ENCODE assay signal across 8 cellular contexts in the genomic region with DNA sequence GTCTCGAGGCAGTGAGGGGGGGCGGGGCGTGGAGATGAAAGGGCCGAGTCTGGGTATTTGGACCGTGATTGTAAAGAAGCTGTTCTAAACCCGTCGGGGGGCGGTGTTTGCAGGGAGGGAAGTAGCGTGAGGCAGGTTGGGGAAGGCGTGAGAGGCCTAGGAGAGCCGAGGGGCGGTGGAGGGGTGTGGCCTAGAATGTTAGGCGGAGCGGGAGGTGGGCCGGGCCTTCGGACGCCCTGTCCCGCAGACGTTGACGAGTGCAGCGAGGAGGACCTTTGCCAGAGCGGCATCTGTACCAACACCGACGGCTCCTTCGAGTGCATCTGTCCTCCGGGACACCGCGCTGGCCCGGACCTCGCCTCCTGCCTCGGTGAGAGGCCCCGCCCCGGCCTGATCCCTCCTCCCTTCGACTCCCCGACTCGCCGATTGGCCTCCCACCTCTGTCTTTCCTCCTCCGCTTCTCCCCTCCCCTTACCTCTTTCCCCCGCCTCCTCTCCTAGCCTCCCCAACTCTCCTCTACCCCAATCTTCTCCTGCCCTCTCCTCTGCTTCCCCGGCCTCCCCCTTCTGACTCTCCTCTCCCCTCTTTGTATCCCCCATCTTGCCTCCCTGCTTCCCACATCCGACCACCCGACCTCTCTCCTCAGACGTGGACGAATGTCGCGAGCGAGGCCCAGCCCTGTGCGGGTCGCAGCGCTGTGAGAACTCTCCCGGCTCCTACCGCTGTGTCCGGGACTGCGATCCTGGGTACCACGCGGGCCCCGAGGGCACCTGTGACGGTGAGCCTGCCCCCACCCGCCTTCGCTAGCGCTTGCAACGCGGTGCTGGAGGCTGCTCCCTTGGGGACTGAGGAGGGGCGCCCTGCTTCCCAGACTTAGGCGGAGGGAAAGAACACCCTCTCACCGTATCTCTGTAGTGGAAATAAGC. TPM values are rescaled to one million over a fixed set of nuclear protein-coding genes. Genes with fewer than 3 reads are reported as not detected.
DNase-seq lines count a peak whose midpoint lies in the region; ATAC-seq and TF ChIP-seq lines count a peak whose summit lies in the region.

No MANE protein-coding gene starts in this region.

- H3K9me3 Mint-ChIP-seq in T-cell = no peaks in the 10 kb centered on the region

- no peak for TF ChIP-seq CTCF in Loucy (conservative IDR thresholded peaks at IDR 0.05; ENCODE audit: low read length)

- H3K27me3 ChIP-seq in ACC112 (ENCODE audit: insufficient read depth, low read length) (no peaks in the 10 kb centered on the region), Loucy (ENCODE audit: insufficient read depth, low read length, poor library complexity, severe bottlenecking) (no peaks in the 10 kb centered on the region), adipocyte (replicated peaks; ENCODE audit: control insufficient read depth, insufficient read depth, low read length) (no peaks in the 10 kb centered on the region)

- H4K20me1 ChIP-seq in Loucy (ENCODE audit: insufficient read depth, low read length, poor library complexity, severe bottlenecking) = peaks cover 12% of the 10 kb centered on the region

- H2AFZ ChIP-seq in ACC112 (ENCODE audit: low read length, unreplicated experiment) = peak overlapping the region; percentile 53
- H2AFZ ChIP-seq in Loucy (ENCODE audit: low read length) = peak overlapping the region; percentile 86

- H3K27ac Mint-ChIP-seq in T-cell = peak overlapping the region; percentile 93 to 95

- DNase-seq in T-cell (peak; percentile 67 to 89 (median 81)), adipocyte (ENCODE audit: low read depth) (peak; percentile 87), iPS DF 4.7 (ENCODE audit: extremely low read depth, low spot score) (peak; percentile 33), SW480 (ENCODE audit: low spot score) (no peak)
- DNase-seq in stimulated activated CD4-positive, alpha-beta T cell treated with anti-CD3 and anti-CD28 coated beads, Interleukin-12 subunit alpha, Interleukin-12 subunit beta, amount 100 ng/mL, for 24 hours (ENCODE audit: low read depth in 2 of 2) = peak; percentile 75 to 86

- H3K9ac ChIP-seq in Loucy (ENCODE audit: low read depth, low read length, poor library complexity, severe bottlenecking) = peak overlapping the region; percentile 78
- peak overlapping the region; percentile 89 for H3K9ac ChIP-seq in adipocyte (ENCODE audit: low read length)

- POLR2A ChIA-PET in T-cell (lab: Charles Lee) = no interaction called here

- H3K4me1 ChIP-seq in ACC112 (ENCODE audit: control insufficient read depth, insufficient read depth, low read length, unreplicated experiment) = no peaks in the 10 kb centered on the region
- peaks cover 17% of the 10 kb centered on the region for H3K4me1 ChIP-seq in Loucy (ENCODE audit: insufficient read depth, low read length, poor library complexity, severe bottlenecking)
- H3K4me1 ChIP-seq in adipocyte (ENCODE audit: control insufficient read depth, insufficient read depth, low read length) = no peaks in the 10 kb centered on the region

- H3K79me2 ChIP-seq in ACC112 (ENCODE audit: control insufficient read depth, insufficient read depth, low read length, unreplicated experiment) (no peaks in the 10 kb centered on the region), Loucy (ENCODE audit: insufficient read depth, low read length) (no peaks in the 10 kb centered on the region)

- peaks cover 45 to 64% (median 62%) of the 10 kb centered on the region in 3 donors for H3K4me1 Mint-ChIP-seq in T-cell

- no peaks in the 10 kb centered on the region for H3F3A ChIP-seq in Loucy (ENCODE audit: low read depth)

- H3K27ac ChIP-seq in ACC112 (ENCODE audit: low read depth, low read length) = peak overlapping the region; percentile 76

- no peaks in the 10 kb centered on the region for H3K9me2 ChIP-seq in Loucy (replicated peaks; ENCODE audit: low read depth, low read length)

- H3K9me3 ChIP-seq in Loucy (ENCODE audit: insufficient read depth, low read depth, low read length) (no peaks in the 10 kb centered on the region), adipocyte (ENCODE audit: control insufficient read depth, low read length) (no peaks in the 10 kb centered on the region)

- peak overlapping the region; percentile 100 for H3K4me2 ChIP-seq in Loucy (ENCODE audit: low read depth, low read length, poor library complexity, severe bottlenecking)

- no peaks in the 10 kb centered on the region for H3K36me3 ChIP-seq in ACC112 (ENCODE audit: insufficient read depth, low read length)
- no peaks in the 10 kb centered on the region for H3K36me3 ChIP-seq in Loucy (ENCODE audit: insufficient read depth, low read length)
- H3K36me3 ChIP-seq in adipocyte (ENCODE audit: control insufficient read depth, insufficient read depth, low read length, severe bottlenecking) = no peaks in the 10 kb centered on the region

- H3K27me3 Mint-ChIP-seq in T-cell = no peaks in the 10 kb centered on the region

- H3K4me3 Mint-ChIP-seq in T-cell = peak overlapping the region; percentile 85 to 93 (median 91)

- peak overlapping the region; percentile 93 for H3K4me3 ChIP-seq in ACC112 (ENCODE audit: low read depth, low read length)
- peak overlapping the region; percentile 80 for H3K4me3 ChIP-seq in Loucy (ENCODE audit: low read length, poor library complexity, severe bottlenecking)
- H3K4me3 ChIP-seq in adipocyte (ENCODE audit: low read length) = peak overlapping the region; percentile 90

- H3K36me3 Mint-ChIP-seq in T-cell = no peaks in the 10 kb centered on the region

- CTCF ChIA-PET in T-cell (lab: Charles Lee) = interaction anchor here in 1 of 2 donors (0.6 kb wide), 2 partner anchors 11 to 15 kb away, joined by 3 read pairs; no protein-coding TSS in a partner anchor

- peak; percentile 44 for ATAC-seq in GM19397 (IDR thresholded peaks at IDR 0.05; ENCODE audit: unreplicated experiment)
- peak; percentile 66 to 77 (median 72) for ATAC-seq in T-cell (replicated peaks in 1 of 4)

RNA-seq across cellular contexts. Expression of a gene that starts 12.8 kb away (rescaled TPM):
- total RNA-seq in T-cell = 100 to 1,000 TPM in 4 of 5 donors, 10 to 100 TPM in 1; 90.9 to 215 (median 160) TPM

RNA-seq across cellular contexts. Expression of a gene that starts 37.3 kb away (rescaled TPM):
- total RNA-seq in T-cell = 100 to 1,000 TPM; 117 to 153 (median 142) TPM
